In the genomic region with DNA sequence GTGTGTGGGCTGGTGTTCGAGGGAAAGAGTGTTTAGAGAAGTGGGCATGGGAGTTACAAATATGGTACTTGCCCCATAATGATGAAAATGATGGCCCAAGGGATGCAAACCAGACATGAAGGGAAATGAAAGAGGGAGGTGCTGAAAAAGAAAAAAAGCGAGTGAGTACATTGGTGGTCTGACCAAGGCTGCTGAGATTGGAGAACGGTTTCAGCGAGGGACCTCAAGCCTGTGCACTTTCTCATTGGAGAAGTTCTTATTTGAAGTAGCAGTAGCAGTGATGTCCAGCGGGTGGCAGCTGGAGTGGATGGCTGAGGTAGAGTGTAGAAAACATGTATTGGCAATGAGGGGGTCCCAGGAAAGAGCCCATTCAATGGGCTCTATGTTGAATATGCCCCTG, we compare ENCODE assay signal across 13 cellular contexts. TPM values are rescaled to one million over a fixed set of nuclear protein-coding genes. Genes with fewer than 3 reads are reported as not detected.
DNase-seq lines count a peak whose midpoint lies in the region; ATAC-seq, FAIRE-seq and TF ChIP-seq lines count a peak whose summit lies in the region.
"Had no signal": no experiment of that assay in that cellular context is flagged by ENCODE, and none has a peak within 500 bp of the region (broad histone marks: within the 10 kb centered on the region; RNA-seq: fewer than 3 reads in every experiment).

No MANE protein-coding gene starts in this region.

- peak; percentile 81 for FAIRE-seq in GM18507 (lab: Jason Lieb, UNC)

- in situ Hi-C loops in astrocyte of the spinal cord (cut with HindIII; ENCODE audit: low sequenced_read_pairs) = no loop called here

- no peak overlapping the region for H3K27ac ChIP-seq in AG04450 (ENCODE audit: low read depth, low read length)
- H3K27ac ChIP-seq: skin epidermis had no signal

- TF ChIP-seq CTCF in AG04450 (IDR thresholded peaks at IDR 0.05; ENCODE audit: low read depth, low read length) = peak; percentile 24
- peak; percentile 26 for TF ChIP-seq CTCF in astrocyte of the spinal cord (IDR thresholded peaks at IDR 0.05; ENCODE audit: low read depth, low read length)

- H3K4me3 ChIP-seq in AG04450 (ENCODE audit: low read depth, low read length) (no peak overlapping the region), astrocyte of the spinal cord (ENCODE audit: low read depth, low read length) (no peak overlapping the region)
- H3K4me3 ChIP-seq: skin epidermis had no signal

- peaks cover 2% of the 10 kb centered on the region for H3K27me3 ChIP-seq in AG04450 (ENCODE audit: control insufficient read depth, insufficient read depth, low read length)

- H3K9me3 ChIP-seq in AG04450 (ENCODE audit: control insufficient read depth, insufficient read depth, low read length) = no peaks in the 10 kb centered on the region

- DNase-seq in AG04450 (ENCODE audit: low read depth, low spot score) (no peak), GM18507 (ENCODE audit: extremely low spot score, insufficient read length, low read depth) (no peak), astrocyte of the spinal cord (ENCODE audit: low read depth, low spot score) (no peak), LoVo (ENCODE audit: low spot score) (no peak), GOT3 (lab: John Stamatoyannopoulos, UW) (no peak), HCEC 1CT (no peak), DMS79 (lab: John Stamatoyannopoulos, UW) (no peak)
- DNase-seq: amniotic stem cell; CD4-positive, alpha-beta memory T cell; mammary epithelial cell had no signal

- CTCF ChIA-PET in AG04450 (lab: Charles Lee) = no interaction called here

- peak; percentile 65 for ATAC-seq in HG02981 (IDR thresholded peaks at IDR 0.05; ENCODE audit: unreplicated experiment)
- ATAC-seq: stimulated activated effector memory CD8-positive, alpha-beta T cell treated with anti-CD3 and anti-CD28 coated beads, Interleukin-12 subunit alpha, Interleukin-12 subunit beta, amount 100 ng/mL, for 72 hours had no signal

- POLR2A ChIA-PET in AG04450 (lab: Yijun Ruan, JAX) = no interaction called here

RNA-seq across cellular contexts. Expression of a gene that starts 54.8 kb away (rescaled TPM):
- 16.7 and 19.5 TPM in 2 replicates for polyA plus RNA-seq in AG04450 (2011; rRNA removed)
- polyA minus RNA-seq in AG04450 (2011; rRNA and poly(A)+ RNA removed) = 10.5 and 13.5 TPM in 2 replicates
